ENCODE assay signal across 10 cellular contexts in the genomic region with DNA sequence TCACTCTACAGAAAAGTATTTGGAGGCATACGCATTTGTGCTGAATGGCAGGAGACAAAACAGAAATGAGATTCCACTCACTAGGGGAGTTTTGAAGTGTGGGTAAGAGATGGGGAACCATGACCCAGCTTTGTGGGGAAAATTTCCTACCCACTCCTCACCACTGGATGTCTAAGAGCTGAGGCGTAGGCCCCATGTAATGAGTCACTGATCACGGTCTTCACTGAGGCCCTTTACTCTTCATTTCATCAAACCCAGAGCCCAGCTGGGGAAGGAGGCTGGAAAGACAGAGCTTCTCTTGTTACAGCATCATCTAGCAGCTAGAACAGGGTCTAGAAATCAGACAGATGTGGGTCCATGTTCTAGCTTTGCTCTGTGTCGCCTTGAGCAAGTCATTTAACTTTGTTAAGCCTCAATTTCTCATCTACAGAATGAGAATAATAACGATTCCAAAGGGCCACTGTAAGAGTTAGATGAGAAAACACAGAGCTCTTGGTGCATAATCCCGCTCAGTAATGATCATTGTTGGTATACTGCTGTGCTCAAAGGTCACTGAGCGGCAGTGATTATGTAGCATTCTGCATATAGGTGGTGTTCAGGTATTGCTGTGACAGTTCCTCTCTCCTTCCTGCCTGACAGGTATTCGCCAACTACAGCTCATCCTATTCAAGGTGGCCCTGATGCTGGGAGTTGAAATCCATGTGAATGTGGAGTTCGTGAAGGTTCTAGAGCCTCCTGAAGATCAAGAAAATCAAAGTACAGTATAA.
DNase-seq lines count a peak whose midpoint lies in the region; ATAC-seq and TF ChIP-seq lines count a peak whose summit lies in the region.
"Had no signal": no experiment of that assay in that cellular context is flagged by ENCODE, and none has a peak within 500 bp of the region (broad histone marks: within the 10 kb centered on the region; RNA-seq: fewer than 3 reads in every experiment).

No MANE protein-coding gene starts in this region.

- in situ Hi-C loops in astrocyte of the spinal cord (cut with HindIII; ENCODE audit: low sequenced_read_pairs), result no loop called here

- no peak for TF ChIP-seq CTCF in astrocyte of the spinal cord (IDR thresholded peaks at IDR 0.05; ENCODE audit: low read depth, low read length)

- DNase-seq in AG08396 (ENCODE audit: low spot score), result peak; percentile 57
- peak; percentile 95 for DNase-seq in astrocyte of the spinal cord (ENCODE audit: low read depth, low spot score)
- peak; percentile 76 for DNase-seq in skeletal muscle cell (ENCODE audit: low read depth)
- no peak for DNase-seq in effector CD4-positive, alpha-beta T cell
- no peak for DNase-seq in NCI-H1694 (lab: John Stamatoyannopoulos, UW)
- DNase-seq in DMS153 treated with DMSO at 0.1 percent for 48 hours (lab: John Stamatoyannopoulos, UW; ENCODE audit: unreplicated experiment), result no peak
- DNase-seq: Calu3 had no signal

- H3K4me3 ChIP-seq in astrocyte of the spinal cord (ENCODE audit: low read depth, low read length), result no peak overlapping the region
- H3K4me3 ChIP-seq in skeletal muscle cell (ENCODE audit: low read depth, low read length), result no peak overlapping the region
- H3K4me3 ChIP-seq: prostate gland had no signal

- peak; percentile 44 for ATAC-seq in HG02870 (IDR thresholded peaks at IDR 0.05; ENCODE audit: unreplicated experiment)
- no peak for ATAC-seq in HG03095 (IDR thresholded peaks at IDR 0.05; ENCODE audit: unreplicated experiment)

Comparison
In these comparisons a context has a peak if more than half of its experiments do, and no peak if none do; other contexts are left out.
1. DNase-seq: peak in AG08396 (single experiment), astrocyte of the spinal cord (single experiment) and skeletal muscle cell (single experiment); none in effector CD4-positive, alpha-beta T cell (single experiment), NCI-H1694 (single experiment) and DMS153 treated with DMSO at 0.1 percent for 48 hours (single experiment).